1 cellular context compared by ENCODE assay signal in the genomic region with DNA sequence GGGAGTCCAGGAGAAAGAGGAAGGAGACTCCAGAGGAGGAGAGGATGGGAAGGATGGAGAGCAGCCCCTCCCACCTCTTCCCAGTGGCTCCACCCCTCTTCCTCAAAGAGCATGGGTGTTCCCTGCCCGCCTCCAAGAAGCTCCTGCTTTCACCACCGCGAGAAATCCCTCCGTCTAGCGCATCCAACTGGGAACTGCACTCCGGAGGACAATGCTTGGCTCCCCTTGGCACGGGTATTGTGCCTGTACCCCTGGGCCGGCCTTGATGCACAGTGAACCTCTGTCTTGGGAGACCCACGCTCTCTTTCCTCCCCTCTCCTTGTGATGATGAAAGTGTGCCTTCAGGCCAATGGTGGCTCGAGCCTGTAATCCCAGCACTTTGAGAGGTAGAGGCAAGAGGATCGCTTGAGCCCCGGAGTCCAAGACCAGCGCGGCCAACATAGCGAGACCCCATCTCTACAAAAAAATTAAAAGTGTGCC.
TF ChIP-seq lines count a peak whose summit lies in the region.

No MANE protein-coding gene starts in this region.

TF ChIP-seq in WTC11, 78 proteins besides CTCF, POLR2A, EP300 and RAD21 (continued from another document):
- TF ChIP-seq, protein P1, sequence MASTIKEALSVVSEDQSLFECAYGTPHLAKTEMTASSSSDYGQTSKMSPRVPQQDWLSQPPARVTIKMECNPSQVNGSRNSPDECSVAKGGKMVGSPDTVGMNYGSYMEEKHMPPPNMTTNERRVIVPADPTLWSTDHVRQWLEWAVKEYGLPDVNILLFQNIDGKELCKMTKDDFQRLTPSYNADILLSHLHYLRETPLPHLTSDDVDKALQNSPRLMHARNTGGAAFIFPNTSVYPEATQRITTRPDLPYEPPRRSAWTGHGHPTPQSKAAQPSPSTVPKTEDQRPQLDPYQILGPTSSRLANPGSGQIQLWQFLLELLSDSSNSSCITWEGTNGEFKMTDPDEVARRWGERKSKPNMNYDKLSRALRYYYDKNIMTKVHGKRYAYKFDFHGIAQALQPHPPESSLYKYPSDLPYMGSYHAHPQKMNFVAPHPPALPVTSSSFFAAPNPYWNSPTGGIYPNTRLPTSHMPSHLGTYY (CRISPR knock-in tag; IDR thresholded peaks at IDR 0.05), result 0 out of 2 replicates have a peak, but pooled peaks have one; percentile 64
- TF ChIP-seq, protein P2, sequence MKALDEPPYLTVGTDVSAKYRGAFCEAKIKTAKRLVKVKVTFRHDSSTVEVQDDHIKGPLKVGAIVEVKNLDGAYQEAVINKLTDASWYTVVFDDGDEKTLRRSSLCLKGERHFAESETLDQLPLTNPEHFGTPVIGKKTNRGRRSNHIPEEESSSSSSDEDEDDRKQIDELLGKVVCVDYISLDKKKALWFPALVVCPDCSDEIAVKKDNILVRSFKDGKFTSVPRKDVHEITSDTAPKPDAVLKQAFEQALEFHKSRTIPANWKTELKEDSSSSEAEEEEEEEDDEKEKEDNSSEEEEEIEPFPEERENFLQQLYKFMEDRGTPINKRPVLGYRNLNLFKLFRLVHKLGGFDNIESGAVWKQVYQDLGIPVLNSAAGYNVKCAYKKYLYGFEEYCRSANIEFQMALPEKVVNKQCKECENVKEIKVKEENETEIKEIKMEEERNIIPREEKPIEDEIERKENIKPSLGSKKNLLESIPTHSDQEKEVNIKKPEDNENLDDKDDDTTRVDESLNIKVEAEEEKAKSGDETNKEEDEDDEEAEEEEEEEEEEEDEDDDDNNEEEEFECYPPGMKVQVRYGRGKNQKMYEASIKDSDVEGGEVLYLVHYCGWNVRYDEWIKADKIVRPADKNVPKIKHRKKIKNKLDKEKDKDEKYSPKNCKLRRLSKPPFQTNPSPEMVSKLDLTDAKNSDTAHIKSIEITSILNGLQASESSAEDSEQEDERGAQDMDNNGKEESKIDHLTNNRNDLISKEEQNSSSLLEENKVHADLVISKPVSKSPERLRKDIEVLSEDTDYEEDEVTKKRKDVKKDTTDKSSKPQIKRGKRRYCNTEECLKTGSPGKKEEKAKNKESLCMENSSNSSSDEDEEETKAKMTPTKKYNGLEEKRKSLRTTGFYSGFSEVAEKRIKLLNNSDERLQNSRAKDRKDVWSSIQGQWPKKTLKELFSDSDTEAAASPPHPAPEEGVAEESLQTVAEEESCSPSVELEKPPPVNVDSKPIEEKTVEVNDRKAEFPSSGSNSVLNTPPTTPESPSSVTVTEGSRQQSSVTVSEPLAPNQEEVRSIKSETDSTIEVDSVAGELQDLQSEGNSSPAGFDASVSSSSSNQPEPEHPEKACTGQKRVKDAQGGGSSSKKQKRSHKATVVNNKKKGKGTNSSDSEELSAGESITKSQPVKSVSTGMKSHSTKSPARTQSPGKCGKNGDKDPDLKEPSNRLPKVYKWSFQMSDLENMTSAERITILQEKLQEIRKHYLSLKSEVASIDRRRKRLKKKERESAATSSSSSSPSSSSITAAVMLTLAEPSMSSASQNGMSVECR (CRISPR knock-in tag; IDR thresholded peaks at IDR 0.05; ENCODE audit: borderline replicate concordance), result 0 out of 2 replicates have a peak, but pooled peaks have one; percentile 40
- TF ChIP-seq ZNF263 (CRISPR knock-in tag; IDR thresholded peaks at IDR 0.05; ENCODE audit: low read depth) (peak; percentile 81), ZNF121 (CRISPR knock-in tag; IDR thresholded peaks at IDR 0.05) (peak; percentile 99)
